1 cellular context compared by ENCODE assay signal in the genomic region with DNA sequence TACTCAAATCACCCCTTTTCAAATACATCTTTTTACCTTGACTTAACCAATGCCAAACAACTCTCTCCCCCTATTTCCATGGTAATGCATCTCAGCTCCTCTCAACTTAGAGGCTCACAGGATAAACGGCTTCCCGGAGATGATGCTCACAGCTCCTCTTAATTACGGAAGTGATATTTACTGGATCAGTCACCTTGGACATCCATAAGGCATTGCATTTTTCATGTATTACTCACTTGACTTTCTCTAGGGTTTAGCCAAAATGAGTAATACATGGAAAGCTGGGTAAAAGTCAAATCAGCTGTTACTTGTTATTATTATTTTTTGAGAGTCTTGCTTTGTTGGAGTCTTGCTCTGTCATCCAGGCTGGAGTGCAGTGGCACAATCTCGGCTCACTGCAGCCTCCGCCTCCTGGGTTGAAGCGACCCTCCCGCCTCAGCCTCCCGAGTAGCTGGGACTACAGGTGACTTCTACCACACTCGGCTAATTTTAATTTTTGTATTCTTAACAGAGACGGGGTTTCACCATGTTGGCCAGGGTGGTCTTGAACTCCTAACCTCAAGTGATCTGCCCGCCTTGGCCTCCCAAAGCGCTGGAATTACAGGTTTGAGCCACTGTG.
TF ChIP-seq lines count a peak whose summit lies in the region.

No MANE protein-coding gene starts in this region.

TF ChIP-seq in SK-N-SH, 30 proteins besides CTCF, POLR2A, EP300 and RAD21 (continued from another document):
- TF ChIP-seq ZBTB33 (IDR thresholded peaks at IDR 0.05; ENCODE audit: borderline replicate concordance, low read depth), result no peak
- TF ChIP-seq FOSL2 (IDR thresholded peaks at IDR 0.05; ENCODE audit: borderline replicate concordance, low read depth), result peak; percentile 99
- peak; percentile 69; the same call in 1 of the 2 replicates for TF ChIP-seq ELF1 (IDR thresholded peaks at IDR 0.05)
- peak; percentile 80; the same call in 1 of the 2 replicates for TF ChIP-seq FOXM1 (IDR thresholded peaks at IDR 0.05; ENCODE audit: low read depth)
- TF ChIP-seq MEF2A (IDR thresholded peaks at IDR 0.05; ENCODE audit: borderline replicate concordance, low read depth), result no peak
- peak; percentile 73 for TF ChIP-seq TEAD4 (IDR thresholded peaks at IDR 0.05; ENCODE audit: borderline replicate concordance, insufficient read depth)
- TF ChIP-seq POLR2AphosphoS5 (IDR thresholded peaks at IDR 0.05; ENCODE audit: low read depth, low read length), result peak; percentile 75; the same call in 1 of the 2 replicates
- TF ChIP-seq SMC3 (IDR thresholded peaks at IDR 0.05; ENCODE audit: low read depth, low read length), result no peak
TF ChIP-seq in SK-N-SH: peak in this region for 12.
